8 cellular contexts compared by ENCODE assay signal in the genomic region with DNA sequence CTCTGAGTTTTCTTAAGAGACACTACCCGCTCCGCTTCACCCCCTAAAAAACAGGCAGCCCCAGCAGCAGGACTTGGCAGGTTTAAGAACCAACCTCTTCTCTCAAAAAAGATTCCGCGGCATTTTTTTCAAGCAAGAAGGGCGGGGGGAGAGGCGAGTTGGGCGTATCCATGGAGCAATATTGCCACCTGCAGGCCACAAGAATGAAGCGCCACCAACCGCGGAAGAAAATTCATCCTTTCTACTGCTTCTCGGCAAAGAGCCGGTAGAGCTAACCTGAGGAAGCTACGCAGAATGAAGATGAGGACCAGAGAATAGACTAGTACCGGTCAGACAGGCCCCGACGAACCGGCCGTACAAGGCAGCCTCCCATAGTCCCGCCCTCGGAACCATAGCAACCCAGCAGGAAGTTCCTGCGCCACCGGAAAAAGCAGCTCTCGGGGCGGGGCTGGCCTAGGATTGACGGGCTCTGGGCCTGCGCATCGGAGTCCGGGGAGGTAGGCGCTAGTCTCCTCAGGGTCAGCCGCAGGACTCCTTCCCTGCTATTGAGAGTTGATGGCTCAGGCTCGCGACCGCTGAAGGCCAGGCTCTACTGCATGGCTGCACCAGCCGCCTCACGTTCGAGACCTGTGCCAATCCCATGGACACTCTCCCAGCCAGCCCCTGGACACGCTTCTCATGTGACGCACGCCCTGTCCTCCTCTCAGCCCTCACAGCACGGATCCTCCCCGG.
DNase-seq lines count a peak whose midpoint lies in the region; ATAC-seq, FAIRE-seq and TF ChIP-seq lines count a peak whose summit lies in the region.

No MANE protein-coding gene starts in this region.

- in situ Hi-C loops in mammary epithelial cell (cut with MboI; ENCODE audit: low sequenced_read_pairs in 2 of 2): loop anchor here in 1 of 2 donors (25.0 kb wide), 1 partner anchor 624 kb away; no protein-coding TSS in a partner anchor

- H3K4me2 ChIP-seq in mammary epithelial cell (ENCODE audit: insufficient read depth, low read depth, low read length): peak overlapping the region; percentile 95

- H3K9me3 ChIP-seq in mammary epithelial cell (replicated peaks; ENCODE audit: insufficient read depth, low read length) (no peaks in the 10 kb centered on the region), small intestine (ENCODE audit: control insufficient read depth, low read depth) (no peaks in the 10 kb centered on the region)

- intact Hi-C loops in mammary epithelial cell (cut with micrococcal nuclease): loop anchor here (5.0 to 10.0 kb wide), 3 partner anchors 619 to 1567 kb away; no protein-coding TSS in a partner anchor

- WGBS in mammary epithelial cell (ENCODE audit: low coverage, missing lambda C conversion rate): 3% methylated on average over 22 of the region's 41 CpGs
- WGBS in small intestine, 3 donors: 0 to 1% (median 0%) methylated on average over 26 to 41 of the region's 41 CpGs

- no peaks in the 10 kb centered on the region for H3K79me2 ChIP-seq in mammary epithelial cell (ENCODE audit: insufficient read depth, low read length)

- peak overlapping the region; percentile 99 for H2AFZ ChIP-seq in mammary epithelial cell (ENCODE audit: low read depth, low read length)

- H3K9ac ChIP-seq in mammary epithelial cell (ENCODE audit: insufficient read depth, low read length): peak overlapping the region; percentile 53

- no peak for FAIRE-seq in small intestine (lab: Jason Lieb, UNC)

- TF ChIP-seq CTCF in VCaP (conservative IDR thresholded peaks at IDR 0.05): peak; percentile 58
- TF ChIP-seq CTCF in mammary epithelial cell (conservative IDR thresholded peaks at IDR 0.05 in 1 of 2, IDR thresholded peaks at IDR 0.05 in 1 of 2; ENCODE audit: extremely low read depth in 1 of 2, insufficient read depth in 1 of 2, low read depth in 1 of 2, low read length in 2 of 2): peak; percentile 91 to 92

- peak; percentile 90 for DNase-seq in AG08395 (ENCODE audit: low spot score)
- DNase-seq in NCI-H2171 (lab: John Stamatoyannopoulos, UW): peak; percentile 69
- DNase-seq in mammary epithelial cell: peak; percentile 80
- DNase-seq in iPS-NIHi11 (ENCODE audit: low spot score): peak; percentile 76
- peak; percentile 85 for DNase-seq in small intestine

- H3K27ac ChIP-seq in VCaP (peak overlapping the region; percentile 67), mammary epithelial cell (ENCODE audit: insufficient read depth, low read depth, low read length) (peak overlapping the region; percentile 46), small intestine (ENCODE audit: low read depth in 1 of 2, low read length in 1 of 2) (peak overlapping the region; percentile 61 to 84)

- H4K20me1 ChIP-seq in mammary epithelial cell (ENCODE audit: insufficient read depth, low read length): no peaks in the 10 kb centered on the region

- dilution Hi-C loops in mammary epithelial cell (cut with HindIII; ENCODE audit: low sequenced_read_pairs): no loop called here

- peak; percentile 96 for ATAC-seq in GM18870 (IDR thresholded peaks at IDR 0.05; ENCODE audit: unreplicated experiment)
- peak; percentile 99 for ATAC-seq in HG03108 (IDR thresholded peaks at IDR 0.05; ENCODE audit: unreplicated experiment)

- H3K4me3 ChIP-seq in mammary epithelial cell (replicated peaks in 1 of 3; ENCODE audit: insufficient read depth in 1 of 3, low read depth in 2 of 3, low read length in 3 of 3) (peak overlapping the region; percentile 61 to 68 (median 67)), small intestine (ENCODE audit: low read depth in 1 of 2, low read length in 2 of 2) (peak overlapping the region; percentile 40 to 45)

- CTCF ChIA-PET in mammary epithelial cell (lab: Charles Lee; ENCODE audit: low non-redundant PET): interaction anchor here (0.6 to 1.4 kb wide), 4 partner anchors 400 to 1730 kb away, joined by 3 to 10 read pairs (median 3); no protein-coding TSS in a partner anchor

- no TSS peak for BruUV-seq in mammary epithelial cell (replicated peaks; lab: Mats Ljungman, UMichigan)

- H3K27me3 ChIP-seq in mammary epithelial cell (ENCODE audit: insufficient read depth, low read length) (no peaks in the 10 kb centered on the region), small intestine (ENCODE audit: control insufficient read depth in 2 of 2, insufficient read depth in 2 of 2, low read length in 2 of 2) (no peaks in the 10 kb centered on the region)

- H3K4me1 ChIP-seq in mammary epithelial cell (ENCODE audit: insufficient read depth, low read length) (peaks cover 11% of the 10 kb centered on the region), small intestine (ENCODE audit: control insufficient read depth in 2 of 2, insufficient read depth in 1 of 2, low read depth in 1 of 2, low read length in 1 of 2) (no peaks in the 10 kb centered on the region)

- H3K36me3 ChIP-seq in mammary epithelial cell (ENCODE audit: insufficient read depth, low read length) (no peaks in the 10 kb centered on the region), small intestine (ENCODE audit: control insufficient read depth in 2 of 2, insufficient read depth in 2 of 2, low read length in 2 of 2) (no peaks in the 10 kb centered on the region)

Comparison
In these comparisons a context has a peak if more than half of its experiments do, and no peak if none do; other contexts are left out.
1. Peak in every context shown above with its lines: DNase-seq, ATAC-seq, H3K4me3 ChIP-seq and H3K27ac ChIP-seq.